Comparison of ENCODE assay signal across 8 cellular contexts in the genomic region with DNA sequence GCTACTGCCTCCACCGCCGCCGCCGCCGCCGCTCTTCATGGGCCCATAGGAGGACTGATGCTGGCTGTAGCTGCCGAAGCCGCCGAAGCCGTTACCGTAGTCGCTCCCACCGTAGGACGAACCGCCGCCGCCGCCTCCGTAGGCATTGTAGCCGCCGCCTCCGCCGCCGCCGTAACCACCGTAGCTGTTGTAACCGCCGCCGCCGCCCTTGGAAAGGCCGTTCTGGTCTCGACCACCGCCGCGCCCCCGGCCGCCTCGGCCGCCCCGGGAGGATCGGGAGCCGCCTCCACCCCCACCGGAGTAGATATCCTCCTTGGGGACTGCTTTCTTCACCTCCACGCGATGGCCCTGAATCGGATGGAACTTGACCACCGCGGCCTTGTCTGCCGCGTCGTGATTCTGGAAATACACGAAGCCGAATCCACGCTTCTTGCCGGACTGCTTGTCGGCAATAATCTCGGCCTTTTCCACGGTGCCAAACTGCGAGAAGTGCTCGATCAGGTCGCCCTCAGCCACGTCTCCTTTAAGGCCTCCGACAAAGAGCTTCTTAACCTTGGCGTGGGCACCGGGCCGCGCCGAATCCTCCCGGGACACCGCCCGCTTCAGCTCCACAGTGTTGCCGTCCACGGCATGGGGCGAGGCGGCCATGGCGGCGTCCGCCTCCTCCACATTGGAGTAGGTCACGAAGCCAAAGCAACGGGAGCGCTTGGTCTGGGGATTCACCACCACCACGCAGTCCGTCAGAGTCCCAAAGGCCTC. TPM values are rescaled to one million over a fixed set of nuclear protein-coding genes. Genes with fewer than 3 reads are reported as not detected.
A peak's percentile ranks its signal among the peaks of the same experiment; 100 is the strongest.
DNase-seq lines count a peak whose midpoint lies in the region; ATAC-seq and TF ChIP-seq lines count a peak whose summit lies in the region.

No MANE protein-coding gene starts in this region.

- H3K9me3 Mint-ChIP-seq in activated T-cell treated with anti-CD3 and anti-CD28 coated beads, Interleukin-2, amount 50 U/mL, for 4 hours: no peaks in the 10 kb centered on the region
- no peaks in the 10 kb centered on the region for H3K9me3 Mint-ChIP-seq in natural killer cell

- no peaks in the 10 kb centered on the region for H3K9me3 ChIP-seq in esophagus muscularis mucosa

- TF ChIP-seq EP300 in esophagus muscularis mucosa (IDR thresholded peaks at IDR 0.05): no peak

- H3K36me3 Mint-ChIP-seq in activated T-cell treated with anti-CD3 and anti-CD28 coated beads, Interleukin-2, amount 50 U/mL, for 4 hours (ENCODE audit: insufficient read depth): peaks cover 20% of the 10 kb centered on the region
- no peaks in the 10 kb centered on the region for H3K36me3 Mint-ChIP-seq in natural killer cell

- H3K27ac ChIP-seq in esophagus muscularis mucosa (replicated peaks in 1 of 4): peak overlapping the region; percentile 89 to 98 (median 96)

- in situ Hi-C loops in ACHN (cut with HindIII; ENCODE audit: low pct_ligation_motif_present, low pct_unique_long_range_greater_than_20kb, low sequenced_read_pairs): no loop called here

- WGBS in esophagus muscularis mucosa: 0% methylated on average over 20 of the region's 83 CpGs

- peak overlapping the region; percentile 96 for H3K4me3 ChIP-seq in Jurkat, Clone E6-1 (ENCODE audit: low read length)
- H3K4me3 ChIP-seq in esophagus muscularis mucosa: peak overlapping the region; percentile 61 to 86 (median 80)

- no peaks in the 10 kb centered on the region for H3K27me3 ChIP-seq in esophagus muscularis mucosa

- TF ChIP-seq CTCF in esophagus muscularis mucosa (IDR thresholded peaks at IDR 0.05) (no peak), natural killer cell (IDR thresholded peaks at IDR 0.05) (no peak)

- DNase-seq in ACHN (peak; percentile 3), esophagus muscularis mucosa (ENCODE audit: extremely low spot score) (no peak), natural killer cell (peak; percentile 60), ureter (ENCODE audit: low spot score) (peak; percentile 53), SW 1271 (lab: John Stamatoyannopoulos, UW) (no peak)
- no peak for DNase-seq in Jurkat, Clone E6-1 (ENCODE audit: low read depth, low spot score)
- DNase-seq in activated T-cell treated with anti-CD3 and anti-CD28 coated beads, Interleukin-2, amount 50 U/mL, for 4 hours: peak; percentile 29

- H3K4me1 ChIP-seq in esophagus muscularis mucosa: peaks cover 27 to 53% (median 50%) of the 10 kb centered on the region in 4 donors

- H3K4me3 Mint-ChIP-seq in activated T-cell treated with anti-CD3 and anti-CD28 coated beads, Interleukin-2, amount 50 U/mL, for 4 hours: peak overlapping the region; percentile 94
- H3K4me3 Mint-ChIP-seq in natural killer cell: peak overlapping the region; percentile 97

- no peaks in the 10 kb centered on the region for H3K27me3 Mint-ChIP-seq in activated T-cell treated with anti-CD3 and anti-CD28 coated beads, Interleukin-2, amount 50 U/mL, for 4 hours (ENCODE audit: low read depth)
- H3K27me3 Mint-ChIP-seq in natural killer cell (ENCODE audit: low read depth in 2 of 2): peaks cover 0 to 3% of the 10 kb centered on the region in 2 donors

- H3K4me1 Mint-ChIP-seq in activated T-cell treated with anti-CD3 and anti-CD28 coated beads, Interleukin-2, amount 50 U/mL, for 4 hours (ENCODE audit: low read depth): peaks cover 28% of the 10 kb centered on the region
- peaks cover 30 to 42% of the 10 kb centered on the region in 2 donors for H3K4me1 Mint-ChIP-seq in natural killer cell

- peak overlapping the region; percentile 100 for H3K27ac Mint-ChIP-seq in natural killer cell

- intact Hi-C loops in esophagus muscularis mucosa (cut with DNase I) (no loop called here), natural killer cell (cut with micrococcal nuclease) (loop anchor here (2.0 to 5.0 kb wide), 2 partner anchors 279 to 424 kb away; partner anchors contain the start of genes BRD8, FAM13B and KIF20A)

- ATAC-seq in GM19455 (IDR thresholded peaks at IDR 0.05; ENCODE audit: unreplicated experiment): peak; percentile 1
- ATAC-seq in activated T-cell treated with anti-CD3 and anti-CD28 coated beads, Interleukin-2, amount 50 U/mL, for 4 hours: peak; percentile 1 to 4
- no peak for ATAC-seq in natural killer cell

- no peak for TF ChIP-seq POLR2A in esophagus muscularis mucosa (IDR thresholded peaks at IDR 0.05; ENCODE audit: low read depth)

- peaks cover 0 to 6% (median 0%) of the 10 kb centered on the region in 4 donors for H3K36me3 ChIP-seq in esophagus muscularis mucosa

RNA-seq across cellular contexts. Expression of gene HNRNPA0, which starts 0.8 kb away (rescaled TPM):
- 47.9 TPM for polyA plus RNA-seq in Jurkat, Clone E6-1 (2012; ENCODE audit: insufficient read depth, insufficient read length)
- total RNA-seq in activated T-cell treated with anti-CD3 and anti-CD28 coated beads, Interleukin-2, amount 50 U/mL, for 4 hours: 10 to 100 TPM; 48.0 to 49.5 (median 48.6) TPM
- total RNA-seq in esophagus muscularis mucosa (10 to 100 TPM; 12.9 to 15.2 (median 14.7) TPM), natural killer cell (10 to 100 TPM; 31.5 to 35.9 (median 33.5) TPM), ureter (34.7 TPM)

RNA-seq across cellular contexts. Expression of gene KLHL3, which starts 17.5 kb away (rescaled TPM):
- 5.8 TPM for polyA plus RNA-seq in Jurkat, Clone E6-1 (2012; ENCODE audit: insufficient read depth, insufficient read length)
- total RNA-seq in activated T-cell treated with anti-CD3 and anti-CD28 coated beads, Interleukin-2, amount 50 U/mL, for 4 hours: 1 to 10 TPM; 2.0 to 2.9 (median 2.6) TPM
- total RNA-seq in esophagus muscularis mucosa: 1 to 10 TPM; 3.0 to 7.8 (median 5.6) TPM
- 10 to 100 TPM; 11.2 to 14.0 (median 13.2) TPM for total RNA-seq in natural killer cell
- total RNA-seq in ureter: 16.8 TPM

Comparison
In these comparisons a context has a peak if more than half of its experiments do, and no peak if none do; other contexts are left out.
1. DNase-seq: peak in ACHN (single experiment), activated T-cell treated with anti-CD3 and anti-CD28 coated beads, Interleukin-2, amount 50 U/mL, for 4 hours (single experiment), natural killer cell (single experiment) and ureter (single experiment); none in Jurkat, Clone E6-1 (single experiment), esophagus muscularis mucosa (single experiment) and SW 1271 (0 of 2).
2. ATAC-seq: peak in GM19455 (single experiment) and activated T-cell treated with anti-CD3 and anti-CD28 coated beads, Interleukin-2, amount 50 U/mL, for 4 hours (2 of 2); none in natural killer cell (0 of 3).